Comparison of ENCODE assay signal across 13 cellular contexts in genomic region chr7:150740053-150740452, GRCh38. TPM values are rescaled to one million over a fixed set of nuclear protein-coding genes. Genes with fewer than 3 reads are reported as not detected.
DNase-seq lines count a peak whose midpoint lies in the region; ATAC-seq and TF ChIP-seq lines count a peak whose summit lies in the region.
"Had no signal": no experiment of that assay in that cellular context is flagged by ENCODE, and none has a peak within 500 bp of the region (broad histone marks: within the 10 kb centered on the region; RNA-seq: fewer than 3 reads in every experiment).

No MANE protein-coding gene starts in this region.

- peak overlapping the region; percentile 94 for H3K4me3 Mint-ChIP-seq in T-helper 2 cell treated with Interferon-gamma antibody and Interleukin-4, amounts not matched to agents 5 μg/mL and 100 μg/mL, for 36 hours
- H3K4me3 Mint-ChIP-seq in activated CD8-positive, alpha-beta memory T cell treated with anti-CD3 and anti-CD28 coated beads, Interleukin-2, amount 10 ng/mL, durations not matched to agents 7 days and 5 days: peak overlapping the region; percentile 94
- peak overlapping the region; percentile 88 for H3K4me3 Mint-ChIP-seq in stimulated activated naive CD8-positive, alpha-beta T cell treated with anti-CD3 and anti-CD28 coated beads, Interleukin-15, Interleukin-2, amounts not matched to agents 100 ng/mL and 50 ng/mL, for 24 hours

- peaks cover 78% of the 10 kb centered on the region for H3K4me1 Mint-ChIP-seq in T-helper 2 cell treated with Interferon-gamma antibody and Interleukin-4, amounts not matched to agents 5 μg/mL and 100 μg/mL, for 36 hours (ENCODE audit: low read depth)
- H3K4me1 Mint-ChIP-seq in activated CD8-positive, alpha-beta memory T cell treated with anti-CD3 and anti-CD28 coated beads, Interleukin-2, amount 10 ng/mL, durations not matched to agents 7 days and 5 days: peaks cover 80% of the 10 kb centered on the region
- peaks cover 90% of the 10 kb centered on the region for H3K4me1 Mint-ChIP-seq in stimulated activated naive CD8-positive, alpha-beta T cell treated with anti-CD3 and anti-CD28 coated beads, Interleukin-15, Interleukin-2, amounts not matched to agents 100 ng/mL and 50 ng/mL, for 24 hours (ENCODE audit: low read depth)

- H3K4me3 ChIP-seq in epithelial cell of esophagus (ENCODE audit: low read length): no peak overlapping the region

- no peak for DNase-seq in T-helper 2 cell treated with Interferon-gamma antibody and Interleukin-4, amounts not matched to agents 5 μg/mL and 100 μg/mL, for 36 hours (ENCODE audit: low spot score)
- DNase-seq in T-helper 2 cell (no peak), epithelial cell of esophagus (ENCODE audit: low read depth) (peak; percentile 13), AG20443 (ENCODE audit: low spot score) (no peak)
- DNase-seq in activated CD8-positive, alpha-beta memory T cell treated with anti-CD3 and anti-CD28 coated beads, Interleukin-2, amount 10 ng/mL, durations not matched to agents 7 days and 5 days: peak; percentile 67
- DNase-seq in stimulated activated CD8-positive, alpha-beta memory T cell treated with anti-CD3 and anti-CD28 coated beads, Interleukin-4, amount 100 ng/mL, for 48 hours: no peak
- DNase-seq: 8988T; central memory CD4-positive, alpha-beta T cell; DMS 273 treated with DMSO at 0.1 percent for 48 hours; NCI-H146; retina had no signal

- no peak for ATAC-seq in activated CD8-positive, alpha-beta memory T cell treated with anti-CD3 and anti-CD28 coated beads, Interleukin-2, amount 10 ng/mL, durations not matched to agents 7 days and 5 days
- no peak for ATAC-seq in GM18517 (IDR thresholded peaks at IDR 0.05; ENCODE audit: unreplicated experiment)

- H3K27me3 Mint-ChIP-seq in T-helper 2 cell treated with Interferon-gamma antibody and Interleukin-4, amounts not matched to agents 5 μg/mL and 100 μg/mL, for 36 hours (ENCODE audit: low read depth): no peaks in the 10 kb centered on the region
- H3K27me3 Mint-ChIP-seq in activated CD8-positive, alpha-beta memory T cell treated with anti-CD3 and anti-CD28 coated beads, Interleukin-2, amount 10 ng/mL, durations not matched to agents 7 days and 5 days: no peaks in the 10 kb centered on the region
- H3K27me3 Mint-ChIP-seq in stimulated activated naive CD8-positive, alpha-beta T cell treated with anti-CD3 and anti-CD28 coated beads, Interleukin-15, Interleukin-2, amounts not matched to agents 100 ng/mL and 50 ng/mL, for 24 hours: no peaks in the 10 kb centered on the region

- CTCF ChIA-PET in activated CD8-positive, alpha-beta memory T cell treated with anti-CD3 and anti-CD28 coated beads, Interleukin-2, amount 10 ng/mL, durations not matched to agents 7 days and 5 days (lab: Charles Lee): interaction anchor here (1.4 to 3.3 kb wide), 4 partner anchors 22 to 289 kb away, joined by 3 to 11 read pairs (median 4); partner anchors contain the start of genes GIMAP1 and GIMAP8

- H3K36me3 Mint-ChIP-seq in T-helper 2 cell treated with Interferon-gamma antibody and Interleukin-4, amounts not matched to agents 5 μg/mL and 100 μg/mL, for 36 hours (ENCODE audit: low read depth): peaks cover 76% of the 10 kb centered on the region
- H3K36me3 Mint-ChIP-seq in activated CD8-positive, alpha-beta memory T cell treated with anti-CD3 and anti-CD28 coated beads, Interleukin-2, amount 10 ng/mL, durations not matched to agents 7 days and 5 days: peaks cover 70% of the 10 kb centered on the region
- H3K36me3 Mint-ChIP-seq in stimulated activated naive CD8-positive, alpha-beta T cell treated with anti-CD3 and anti-CD28 coated beads, Interleukin-15, Interleukin-2, amounts not matched to agents 100 ng/mL and 50 ng/mL, for 24 hours (ENCODE audit: low read depth): peaks cover 71% of the 10 kb centered on the region

- H3K9me3 Mint-ChIP-seq in T-helper 2 cell treated with Interferon-gamma antibody and Interleukin-4, amounts not matched to agents 5 μg/mL and 100 μg/mL, for 36 hours: peaks cover 4% of the 10 kb centered on the region
- no peaks in the 10 kb centered on the region for H3K9me3 Mint-ChIP-seq in activated CD8-positive, alpha-beta memory T cell treated with anti-CD3 and anti-CD28 coated beads, Interleukin-2, amount 10 ng/mL, durations not matched to agents 7 days and 5 days (ENCODE audit: low read depth)
- no peaks in the 10 kb centered on the region for H3K9me3 Mint-ChIP-seq in stimulated activated naive CD8-positive, alpha-beta T cell treated with anti-CD3 and anti-CD28 coated beads, Interleukin-15, Interleukin-2, amounts not matched to agents 100 ng/mL and 50 ng/mL, for 24 hours

- no peak for TF ChIP-seq CTCF in epithelial cell of esophagus (IDR thresholded peaks at IDR 0.05; ENCODE audit: insufficient read depth, low read depth, low read length, missing control alignments)

- H3K27ac Mint-ChIP-seq in T-helper 2 cell treated with Interferon-gamma antibody and Interleukin-4, amounts not matched to agents 5 μg/mL and 100 μg/mL, for 36 hours: peak overlapping the region; percentile 78
- H3K27ac Mint-ChIP-seq in activated CD8-positive, alpha-beta memory T cell treated with anti-CD3 and anti-CD28 coated beads, Interleukin-2, amount 10 ng/mL, durations not matched to agents 7 days and 5 days: peak overlapping the region; percentile 82
- peak overlapping the region; percentile 97 for H3K27ac Mint-ChIP-seq in stimulated activated naive CD8-positive, alpha-beta T cell treated with anti-CD3 and anti-CD28 coated beads, Interleukin-15, Interleukin-2, amounts not matched to agents 100 ng/mL and 50 ng/mL, for 24 hours

RNA-seq across cellular contexts. Expression of gene GIMAP5, which starts 2.8 kb away (rescaled TPM):
- total RNA-seq in activated CD8-positive, alpha-beta memory T cell treated with anti-CD3 and anti-CD28 coated beads, Interleukin-2, amount 10 ng/mL, durations not matched to agents 7 days and 5 days: 10 to 100 TPM; 41.0 to 42.5 TPM

RNA-seq across cellular contexts. Expression of gene GIMAP1, which starts 23.6 kb away (rescaled TPM):
- total RNA-seq in activated CD8-positive, alpha-beta memory T cell treated with anti-CD3 and anti-CD28 coated beads, Interleukin-2, amount 10 ng/mL, durations not matched to agents 7 days and 5 days: 10 to 100 TPM in 1 of 2 experiments, 1 to 10 TPM in 1; 6.8 to 12.4 TPM

RNA-seq across cellular contexts. Expression of gene GIMAP2, which starts 54.5 kb away (rescaled TPM):
- total RNA-seq in activated CD8-positive, alpha-beta memory T cell treated with anti-CD3 and anti-CD28 coated beads, Interleukin-2, amount 10 ng/mL, durations not matched to agents 7 days and 5 days: 10 to 100 TPM; 60.3 to 80.0 TPM

Comparison
In these comparisons a context has a peak if more than half of its experiments do, and no peak if none do; other contexts are left out.
1. DNase-seq: peak in activated CD8-positive, alpha-beta memory T cell treated with anti-CD3 and anti-CD28 coated beads, Interleukin-2, amount 10 ng/mL, durations not matched to agents 7 days and 5 days (single experiment) and epithelial cell of esophagus (single experiment); none in T-helper 2 cell treated with Interferon-gamma antibody and Interleukin-4, amounts not matched to agents 5 μg/mL and 100 μg/mL, for 36 hours (single experiment), T-helper 2 cell (0 of 5), AG20443 (single experiment) and stimulated activated CD8-positive, alpha-beta memory T cell treated with anti-CD3 and anti-CD28 coated beads, Interleukin-4, amount 100 ng/mL, for 48 hours (single experiment).
2. Peak in every context shown above with its lines, with median percentiles within 50 percentile points of each other: H3K27ac Mint-ChIP-seq and H3K4me3 Mint-ChIP-seq.